8 cellular contexts compared by ENCODE assay signal in genomic region chr12:70719672-70720420, GRCh38.
DNase-seq lines count a peak whose midpoint lies in the region; ATAC-seq, FAIRE-seq and TF ChIP-seq lines count a peak whose summit lies in the region.

No MANE protein-coding gene starts in this region.

- TF ChIP-seq CTCF in DOHH2 (IDR thresholded peaks at IDR 0.05; ENCODE audit: low read depth, low read length, poor library complexity, severe bottlenecking) (peak; percentile 96), H9 (conservative IDR thresholded peaks at IDR 0.05) (peak; percentile 99), glutamatergic neuron (IDR thresholded peaks at IDR 0.05; ENCODE audit: partially characterized antibody, unreplicated experiment) (peak; percentile 83), pancreas (IDR thresholded peaks at IDR 0.05) (peak; percentile 44 to 77 (median 66))

- H4K5ac ChIP-seq in H9 (ENCODE audit: insufficient read length, low read depth, low read length): no peak overlapping the region

- no peaks in the 10 kb centered on the region for H3K36me3 ChIP-seq in DOHH2 (ENCODE audit: control insufficient read depth, low read length)
- no peaks in the 10 kb centered on the region for H3K36me3 ChIP-seq in pancreas

- no peak overlapping the region for H2AK5ac ChIP-seq in H9 (ENCODE audit: insufficient read length, low read length)

- no peak for FAIRE-seq in pancreas (lab: Jason Lieb, UNC)

- H3K9ac ChIP-seq in H9 (ENCODE audit: extremely low read depth, insufficient read length, low read length): no peak overlapping the region

- peak in 3 of 4 donors; percentile 67 to 80 (median 78) for ATAC-seq in pancreas
- ATAC-seq in GM18511 (IDR thresholded peaks at IDR 0.05; ENCODE audit: unreplicated experiment): no peak
- no peak for ATAC-seq in HG03457 (IDR thresholded peaks at IDR 0.05; ENCODE audit: unreplicated experiment)

- H2BK5ac ChIP-seq in H9 (ENCODE audit: insufficient read length, low read length): no peak overlapping the region

- no peak overlapping the region for H3K23ac ChIP-seq in H9 (ENCODE audit: insufficient read length, low read depth, low read length)

- H3K4me3 ChIP-seq in DOHH2 (ENCODE audit: low read length): no peak overlapping the region
- no peak overlapping the region for H3K4me3 ChIP-seq in pancreas

- no peak overlapping the region for H2BK120ac ChIP-seq in H9 (ENCODE audit: low read depth, low read length, poor library complexity, severe bottlenecking)

- H3K36me3 Mint-ChIP-seq in H9 (ENCODE audit: insufficient read depth in 1 of 3, low read depth in 3 of 3) (no peaks in the 10 kb centered on the region), glutamatergic neuron (ENCODE audit: unreplicated experiment) (no peaks in the 10 kb centered on the region)

- H3K4me1 Mint-ChIP-seq in H9: peaks cover 31 to 40% of the 10 kb centered on the region in 2 experiments
- no peaks in the 10 kb centered on the region for H3K4me1 Mint-ChIP-seq in glutamatergic neuron (ENCODE audit: low read depth, unreplicated experiment)

- peak overlapping the region in 1 of 3 experiments; percentile 87; a peak in 2 of 7 replicates for H3K27ac Mint-ChIP-seq in H9
- H3K27ac Mint-ChIP-seq in glutamatergic neuron (ENCODE audit: unreplicated experiment): no peak overlapping the region

- H2BK15ac ChIP-seq in H9 (ENCODE audit: low read depth, low read length): no peak overlapping the region

- intact Hi-C loops in pancreas (cut with DNase I): loop anchor here in 2 of 3 donors (5.0 kb wide), 2 partner anchors 128 to 133 kb away; no protein-coding TSS in a partner anchor

- H3K79me2 ChIP-seq in DOHH2 (ENCODE audit: control insufficient read depth, low read length) (no peaks in the 10 kb centered on the region), H9 (ENCODE audit: insufficient read depth, low read length) (no peaks in the 10 kb centered on the region)

- H3K56ac ChIP-seq in H9 (ENCODE audit: insufficient read length, low read depth, low read length): no peak overlapping the region

- no peaks in the 10 kb centered on the region for H3K9me2 ChIP-seq in DOHH2 (replicated peaks; ENCODE audit: control insufficient read depth, low read length)

- no peaks in the 10 kb centered on the region for H4K20me1 ChIP-seq in DOHH2 (ENCODE audit: control insufficient read depth, insufficient read depth, low read depth, low read length)
- no peaks in the 10 kb centered on the region for H4K20me1 ChIP-seq in H9 (ENCODE audit: control insufficient read depth, insufficient read depth, insufficient read length)

- H2BK12ac ChIP-seq in H9 (ENCODE audit: insufficient read length, low read depth, low read length): no peak overlapping the region

- H3K27ac ChIP-seq in DOHH2 (ENCODE audit: low read depth, low read length) (no peak overlapping the region), H9 (ENCODE audit: insufficient read length, low read depth, low read length) (no peak overlapping the region), pancreas (no peak overlapping the region)

- H3K14ac ChIP-seq in H9 (ENCODE audit: insufficient read depth, low read length): no peak overlapping the region

- peak overlapping the region; percentile 29 for H3T11ph ChIP-seq in H9 (ENCODE audit: low read length)

- no peaks in the 10 kb centered on the region for H3K9me3 ChIP-seq in DOHH2 (ENCODE audit: control insufficient read depth, insufficient read depth, low read length)
- no peaks in the 10 kb centered on the region for H3K9me3 ChIP-seq in H9 (ENCODE audit: control insufficient read depth, low read depth, low read length)
- no peaks in the 10 kb centered on the region for H3K9me3 ChIP-seq in pancreas

- H3K18ac ChIP-seq in H9 (ENCODE audit: insufficient read length, low read depth, low read length): peak overlapping the region; percentile 33

- peak overlapping the region; percentile 60 for H2BK20ac ChIP-seq in H9 (ENCODE audit: low read depth, low read length, poor library complexity, severe bottlenecking)

- H3K9me3 Mint-ChIP-seq in H9 (no peaks in the 10 kb centered on the region; a peak in 1 of 5 replicates), glutamatergic neuron (ENCODE audit: unreplicated experiment) (no peaks in the 10 kb centered on the region)

- H4K8ac ChIP-seq in H9 (replicated peaks; ENCODE audit: insufficient read length, low read depth, low read length): no peak overlapping the region

- no peaks in the 10 kb centered on the region for H3F3A ChIP-seq in DOHH2 (ENCODE audit: control insufficient read depth, insufficient read depth)

- peaks cover 3% of the 10 kb centered on the region for H3K23me2 ChIP-seq in H9 (ENCODE audit: insufficient read length, low read depth, low read length, poor library complexity, severe bottlenecking)

- H3K4me1 ChIP-seq in DOHH2 (ENCODE audit: control insufficient read depth, low read length): peaks cover 7% of the 10 kb centered on the region
- peaks cover 12% of the 10 kb centered on the region for H3K4me1 ChIP-seq in H9 (ENCODE audit: insufficient read depth, low read length)
- no peaks in the 10 kb centered on the region for H3K4me1 ChIP-seq in pancreas

- H3K4me2 ChIP-seq in DOHH2 (ENCODE audit: low read length) (peak overlapping the region; percentile 23), H9 (ENCODE audit: insufficient read depth, insufficient read length, low read length) (peak overlapping the region; percentile 59)

- H3K4ac ChIP-seq in H9 (ENCODE audit: low read depth, low read length): no peak overlapping the region

- H3K4me3 Mint-ChIP-seq in H9: peak overlapping the region in 1 of 2 experiments; percentile 58; a peak in 2 of 5 replicates
- peak overlapping the region; percentile 80 for H3K4me3 Mint-ChIP-seq in glutamatergic neuron (ENCODE audit: unreplicated experiment)

- no peaks in the 10 kb centered on the region for H3K27me3 Mint-ChIP-seq in H9 (ENCODE audit: low read depth)
- H3K27me3 Mint-ChIP-seq in glutamatergic neuron (ENCODE audit: unreplicated experiment): no peaks in the 10 kb centered on the region

- DNase-seq in H9 (peak; percentile 79), NCI-H345 (lab: John Stamatoyannopoulos, UW) (peak; percentile 71), glutamatergic neuron (peak; percentile 73), pancreas (peak in 2 of 6 donors; percentile 20 to 61)
- DNase-seq in activated T-cell treated with anti-CD3 and anti-CD28 coated beads, Interleukin-2, amount 50 U/mL, for 48 hours: peak; percentile 33 to 41

- H4K91ac ChIP-seq in H9 (ENCODE audit: insufficient read length, low read depth, low read length): no peak overlapping the region

- H2AFZ ChIP-seq in H9 (ENCODE audit: low read length): peak overlapping the region; percentile 98

- no peaks in the 10 kb centered on the region for H3K79me1 ChIP-seq in H9 (ENCODE audit: insufficient read depth, low read depth, low read length, poor library complexity, severe bottlenecking)

- H3K27me3 ChIP-seq in DOHH2 (ENCODE audit: control insufficient read depth, low read length): no peaks in the 10 kb centered on the region
- H3K27me3 ChIP-seq in H9 (ENCODE audit: insufficient read depth, low read length): no peaks in the 10 kb centered on the region
- H3K27me3 ChIP-seq in pancreas: no peaks in the 10 kb centered on the region

- WGBS in H9 (ENCODE audit: extremely low coverage, insufficient read length, low lambda C conversion rate): no CpG with 5 or more reads among the region's 19 CpGs
- WGBS in pancreas, 2 donors: 22 to 31% methylated on average over 19 of the region's 19 CpGs

Comparison
In these comparisons a context has a peak if more than half of its experiments do, and no peak if none do; other contexts are left out.
1. ATAC-seq: peak in pancreas (3 of 4); none in GM18511 (single experiment) and HG03457 (single experiment).
2. Peak in every context shown above with its lines, with median percentiles within 50 percentile points of each other: CTCF ChIP-seq.